Comparison of ENCODE assay signal across 9 cellular contexts in genomic region chr10:46255696-46256355, GRCh38. TPM values are rescaled to one million over a fixed set of nuclear protein-coding genes. Genes with fewer than 3 reads are reported as not detected.
DNase-seq lines count a peak whose midpoint lies in the region; ATAC-seq and TF ChIP-seq lines count a peak whose summit lies in the region.
"Had no signal": no experiment of that assay in that cellular context is flagged by ENCODE, and none has a peak within 500 bp of the region (broad histone marks: within the 10 kb centered on the region; RNA-seq: fewer than 3 reads in every experiment).

No MANE protein-coding gene starts in this region.

- peak; percentile 12 for DNase-seq in NCI-H2227 (lab: John Stamatoyannopoulos, UW; ENCODE audit: unreplicated experiment)
- no peak for DNase-seq in NCI-H2227 treated with DMSO at 0.1 percent for 48 hours (lab: John Stamatoyannopoulos, UW)
- DNase-seq in dermis blood vessel endothelial cell, result peak; percentile 61
- DNase-seq in medulla oblongata (ENCODE audit: extremely low spot score), result peak; percentile 65
- peak; percentile 28 for DNase-seq in thoracic aorta (ENCODE audit: low spot score)
- no peak for DNase-seq in NCI-H2081 treated with DMSO at 0.1 percent for 48 hours (lab: John Stamatoyannopoulos, UW)

- peak; percentile 53; the same call in 1 of the 2 replicates for TF ChIP-seq CTCF in LNCAP (IDR thresholded peaks at IDR 0.05)
- TF ChIP-seq CTCF in WI38 (IDR thresholded peaks at IDR 0.05; ENCODE audit: low read depth, low read length), result peak; percentile 59
- TF ChIP-seq CTCF in thoracic aorta (IDR thresholded peaks at IDR 0.05), result no peak

- peaks cover 37 to 50% of the 10 kb centered on the region in 2 donors for H3K4me1 ChIP-seq in thoracic aorta (ENCODE audit: control insufficient read depth in 1 of 2, low read depth in 2 of 2)

- H3K4me3 ChIP-seq in WI38 (ENCODE audit: low read depth, low read length) (no peak overlapping the region), thoracic aorta (peak overlapping the region; percentile 13)

- peak; percentile 27 for ATAC-seq in thoracic aorta (ENCODE audit: insufficient number of reproducible peaks, low FRiP score, low read depth)

- no peaks in the 10 kb centered on the region for H3K27me3 ChIP-seq in thoracic aorta (replicated peaks; ENCODE audit: insufficient read depth)

- peak overlapping the region; percentile 54 to 70 for H3K27ac ChIP-seq in thoracic aorta

- H3K36me3 ChIP-seq in thoracic aorta, result no peaks in the 10 kb centered on the region

- no peaks in the 10 kb centered on the region for H3K9me3 ChIP-seq in thoracic aorta

RNA-seq across cellular contexts. Expression of gene ANTXRL, which starts 31.0 kb away (rescaled TPM):
- total RNA-seq in dermis blood vessel endothelial cell (not detected in 2 replicates), thoracic aorta (not detected)
- total RNA-seq: temporal lobe had no signal

Comparison
In these comparisons a context has a peak if more than half of its experiments do, and no peak if none do; other contexts are left out.
1. DNase-seq: peak in NCI-H2227 (single experiment), dermis blood vessel endothelial cell (single experiment), medulla oblongata (single experiment) and thoracic aorta (single experiment); none in NCI-H2227 treated with DMSO at 0.1 percent for 48 hours (single experiment) and NCI-H2081 treated with DMSO at 0.1 percent for 48 hours (single experiment).